8 cellular contexts compared by ENCODE assay signal in the genomic region with DNA sequence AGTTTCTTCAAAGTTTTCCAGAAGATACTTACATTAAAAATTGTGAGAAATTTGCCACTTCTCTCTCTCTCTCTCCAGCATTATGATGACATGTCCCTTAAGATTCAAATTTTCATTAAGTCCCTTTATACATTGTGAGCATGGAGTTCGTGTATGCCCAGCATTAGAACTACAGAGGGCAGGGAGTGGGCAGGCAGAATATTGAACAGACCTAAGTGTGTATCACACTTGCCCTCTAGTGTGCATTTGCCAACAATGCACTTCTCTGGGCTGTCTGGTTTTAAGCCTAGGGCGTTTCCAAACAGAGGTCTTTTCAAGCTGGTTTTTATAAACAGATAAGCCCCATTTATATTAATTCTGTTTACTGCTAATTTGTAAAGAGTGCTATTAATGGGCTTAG. TPM values are rescaled to one million over a fixed set of nuclear protein-coding genes. Genes with fewer than 3 reads are reported as not detected.
A peak's percentile ranks its signal among the peaks of the same experiment; 100 is the strongest.
DNase-seq lines count a peak whose midpoint lies in the region; ATAC-seq and TF ChIP-seq lines count a peak whose summit lies in the region.

No MANE protein-coding gene starts in this region.

- no peaks in the 10 kb centered on the region for H3K79me2 ChIP-seq in DOHH2 (ENCODE audit: control insufficient read depth, low read length)

- H3K36me3 ChIP-seq in DOHH2 (ENCODE audit: control insufficient read depth, low read length) (no peaks in the 10 kb centered on the region), kidney epithelial cell (ENCODE audit: control insufficient read depth, insufficient read depth, low read length) (no peaks in the 10 kb centered on the region), tibial artery (peaks cover 11 to 20% (median 11%) of the 10 kb centered on the region in 3 donors)

- intact Hi-C loops in tibial artery (cut with DNase I; ENCODE audit: low total_unique reads) = no loop called here

- H3F3A ChIP-seq in DOHH2 (ENCODE audit: control insufficient read depth, insufficient read depth) = no peaks in the 10 kb centered on the region

- DNase-seq in NCI-H526 treated with DMSO at 0.1 percent for 48 hours (lab: John Stamatoyannopoulos, UW) (peak; percentile 3), brain pericyte (ENCODE audit: low read depth, low spot score) (peak; percentile 38), kidney epithelial cell (ENCODE audit: low read depth) (peak; percentile 18), tibial artery (peak in 1 of 2 donors; percentile 27), 8988T (no peak)

- peaks cover 8% of the 10 kb centered on the region; the same call in 1 of the 2 replicates for H3K27me3 ChIP-seq in DOHH2 (ENCODE audit: control insufficient read depth, low read length)
- H3K27me3 ChIP-seq in kidney epithelial cell (ENCODE audit: control insufficient read depth, insufficient read depth, low read length) = no peaks in the 10 kb centered on the region
- no peaks in the 10 kb centered on the region for H3K27me3 ChIP-seq in tibial artery

- H3K4me3 ChIP-seq in DOHH2 (ENCODE audit: low read length) (no peak overlapping the region), kidney epithelial cell (ENCODE audit: low read depth, low read length) (no peak overlapping the region), tibial artery (no peak overlapping the region)

- H3K4me1 ChIP-seq in DOHH2 (ENCODE audit: control insufficient read depth, low read length) (no peaks in the 10 kb centered on the region), tibial artery (peaks cover 0 to 18% (median 2%) of the 10 kb centered on the region in 4 donors)

- TF ChIP-seq CTCF in DOHH2 (IDR thresholded peaks at IDR 0.05; ENCODE audit: low read depth, low read length, poor library complexity, severe bottlenecking) (peak; percentile 63), kidney epithelial cell (IDR thresholded peaks at IDR 0.05; ENCODE audit: insufficient read depth, low read length, poor library complexity, severe bottlenecking) (peak; percentile 86), tibial artery (IDR thresholded peaks at IDR 0.05) (peak; percentile 56 to 59)

- no peaks in the 10 kb centered on the region for H3K9me3 ChIP-seq in DOHH2 (ENCODE audit: control insufficient read depth, insufficient read depth, low read length)
- H3K9me3 ChIP-seq in tibial artery = no peaks in the 10 kb centered on the region

- H3K9me2 ChIP-seq in DOHH2 (replicated peaks; ENCODE audit: control insufficient read depth, low read length) = no peaks in the 10 kb centered on the region

- ATAC-seq in GM19043 (IDR thresholded peaks at IDR 0.05; ENCODE audit: low read depth, unreplicated experiment) (peak; percentile 92), HG03066 (IDR thresholded peaks at IDR 0.05; ENCODE audit: low read depth, unreplicated experiment) (peak; percentile 76)

- H3K4me2 ChIP-seq in DOHH2 (ENCODE audit: low read length) = no peak overlapping the region

- H3K27ac ChIP-seq in DOHH2 (ENCODE audit: low read depth, low read length) (no peak overlapping the region), tibial artery (peak overlapping the region; percentile 40 to 63)

- no peaks in the 10 kb centered on the region for H4K20me1 ChIP-seq in DOHH2 (ENCODE audit: control insufficient read depth, insufficient read depth, low read depth, low read length)

RNA-seq across cellular contexts. Expression of gene CMSS1, which starts 28.3 kb away (rescaled TPM):
- total RNA-seq in kidney epithelial cell = 24.8 and 36.9 TPM in 2 replicates
